23 cellular contexts compared by ENCODE assay signal in genomic region chr3:62755285-62755684, GRCh38.
DNase-seq lines count a peak whose midpoint lies in the region; ATAC-seq, FAIRE-seq and TF ChIP-seq lines count a peak whose summit lies in the region.
"Had no signal": no experiment of that assay in that cellular context is flagged by ENCODE, and none has a peak within 500 bp of the region (broad histone marks: within the 10 kb centered on the region; RNA-seq: fewer than 3 reads in every experiment).

No MANE protein-coding gene starts in this region.

- H3K36me3 Mint-ChIP-seq in MCF 10A (ENCODE audit: insufficient read depth, unreplicated experiment): no peaks in the 10 kb centered on the region
- H3K36me3 Mint-ChIP-seq: activated naive CD8-positive, alpha-beta T cell treated with anti-CD3 and anti-CD28 coated beads, Interleukin-2, amount 10 ng/mL, durations not matched to agents 7 days and 5 days had no signal

- no peak for TF ChIP-seq POLR2A in breast epithelium (IDR thresholded peaks at IDR 0.05)
- no peak for TF ChIP-seq POLR2A in transverse colon (IDR thresholded peaks at IDR 0.05)

- H2AFZ ChIP-seq in SU-DHL-6 (ENCODE audit: low read depth, low read length, severe bottlenecking): peak overlapping the region; percentile 68

- intact Hi-C loops in MCF 10A (cut with micrococcal nuclease): no loop called here
- intact Hi-C loops in breast epithelium (cut with DNase I; ENCODE audit: low total_unique reads): no loop called here
- intact Hi-C loops in transverse colon (cut with DNase I; ENCODE audit: low total_unique reads): no loop called here

- no peaks in the 10 kb centered on the region for H3K4me1 ChIP-seq in breast epithelium
- no peaks in the 10 kb centered on the region for H3K4me1 ChIP-seq in transverse colon

- H3K4me2 ChIP-seq in SU-DHL-6 (ENCODE audit: low read depth, low read length, poor library complexity, severe bottlenecking): peak overlapping the region; percentile 60

- 63 to 76% methylated on average over 2 to 8 of the region's 8 CpGs for WGBS in transverse colon (ENCODE audit: low coverage in 1 of 2), 2 donors

- no peaks in the 10 kb centered on the region for H3K9me2 ChIP-seq in SU-DHL-6 (replicated peaks; ENCODE audit: insufficient read depth, low read length)

- H3K9me3 ChIP-seq in breast epithelium (no peaks in the 10 kb centered on the region), SU-DHL-6 (ENCODE audit: insufficient read depth, low read length) (no peaks in the 10 kb centered on the region), transverse colon (no peaks in the 10 kb centered on the region)

- H3K27ac Mint-ChIP-seq in MCF 10A (ENCODE audit: low read depth, unreplicated experiment): no peak overlapping the region
- H3K27ac Mint-ChIP-seq: activated CD4-positive, alpha-beta T cell treated with anti-CD3 and anti-CD28 coated beads, Interleukin-2, amount 10 ng/mL, durations not matched to agents 7 days and 5 days; activated naive CD8-positive, alpha-beta T cell treated with anti-CD3 and anti-CD28 coated beads, Interleukin-2, amount 10 ng/mL, durations not matched to agents 7 days and 5 days; endodermal cell had no signal

- FAIRE-seq in urothelium cell line (lab: Jason Lieb, UNC): no peak
- FAIRE-seq: H1, islet of Langerhans had no signal

- in situ Hi-C loops in transverse colon (cut with MboI; ENCODE audit: low pct_ligation_motif_present in 1 of 4, low pct_unique_long_range_greater_than_20kb in 1 of 4, low sequenced_read_pairs in 3 of 4): no loop called here

- BruUV-seq in MCF 10A (replicated peaks; lab: Mats Ljungman, UMichigan): no TSS peak

- H3K36me3 ChIP-seq in breast epithelium (no peaks in the 10 kb centered on the region), SU-DHL-6 (ENCODE audit: low read length) (no peaks in the 10 kb centered on the region), transverse colon (no peaks in the 10 kb centered on the region)

- H3K79me2 ChIP-seq in SU-DHL-6 (ENCODE audit: insufficient read depth, low read length): no peaks in the 10 kb centered on the region

- H3K4me3 Mint-ChIP-seq in MCF 10A (ENCODE audit: unreplicated experiment): no peak overlapping the region
- H3K4me3 Mint-ChIP-seq: activated CD4-positive, alpha-beta T cell treated with anti-CD3 and anti-CD28 coated beads, Interleukin-2, amount 10 ng/mL, durations not matched to agents 7 days and 5 days; activated naive CD8-positive, alpha-beta T cell treated with anti-CD3 and anti-CD28 coated beads, Interleukin-2, amount 10 ng/mL, durations not matched to agents 7 days and 5 days; endodermal cell had no signal

- H4K20me1 ChIP-seq in SU-DHL-6 (ENCODE audit: low read depth, low read length): no peaks in the 10 kb centered on the region

- H3K9ac ChIP-seq in SU-DHL-6 (ENCODE audit: low read length): peak overlapping the region; percentile 47

- DNase-seq in MCF 10A (ENCODE audit: unreplicated experiment): peak; percentile 89
- DNase-seq in breast epithelium (ENCODE audit: low spot score in 2 of 2): no peak
- DNase-seq in NCI-H2081 treated with DMSO at 0.1 percent for 48 hours (lab: John Stamatoyannopoulos, UW): peak; percentile 9
- DNase-seq in HuH-7.5 (ENCODE audit: low spot score): no peak
- no peak for DNase-seq in urothelium cell line (ENCODE audit: low spot score)
- DNase-seq in transverse colon: no peak
- DNase-seq: ACHN; activated CD4-positive, alpha-beta T cell treated with anti-CD3 and anti-CD28 coated beads, Interleukin-2, amount 10 ng/mL, durations not matched to agents 7 days and 5 days; activated naive CD8-positive, alpha-beta T cell treated with anti-CD3 and anti-CD28 coated beads, Interleukin-2, amount 10 ng/mL, durations not matched to agents 7 days and 5 days; activated T-cell treated with anti-CD3 and anti-CD28 coated beads, Interleukin-2, amount 50 U/mL, for 48 hours; COR-L47; endodermal cell; midbrain; MM.1S; NCI-H524 treated with DMSO at 0.1 percent for 48 hours; RPMI8226; stimulated activated CD4-positive, alpha-beta T cell treated with anti-CD3 and anti-CD28 coated beads, Interleukin-4, amount 100 ng/mL, for 1 hour; T-helper 9 cell had no signal

- H3K27me3 ChIP-seq in breast epithelium (no peaks in the 10 kb centered on the region), SU-DHL-6 (ENCODE audit: low read length) (no peaks in the 10 kb centered on the region), transverse colon (no peaks in the 10 kb centered on the region)
- H3K27me3 ChIP-seq: cardiac muscle cell had no signal

- CTCF ChIA-PET in MCF 10A (lab: Yijun Ruan, JAX): interaction anchor here (0.6 kb wide), 1 partner anchor 67 kb away, joined by 4 read pairs; no protein-coding TSS in a partner anchor

- H3K4me1 Mint-ChIP-seq in MCF 10A (ENCODE audit: insufficient read depth, unreplicated experiment): peaks cover 9% of the 10 kb centered on the region
- H3K4me1 Mint-ChIP-seq: activated CD4-positive, alpha-beta T cell treated with anti-CD3 and anti-CD28 coated beads, Interleukin-2, amount 10 ng/mL, durations not matched to agents 7 days and 5 days; activated naive CD8-positive, alpha-beta T cell treated with anti-CD3 and anti-CD28 coated beads, Interleukin-2, amount 10 ng/mL, durations not matched to agents 7 days and 5 days; endodermal cell had no signal

- no peak for TF ChIP-seq EP300 in transverse colon (IDR thresholded peaks at IDR 0.05; ENCODE audit: low read depth)

- H3K27ac ChIP-seq in breast epithelium (no peak overlapping the region), SU-DHL-6 (ENCODE audit: low read depth, low read length) (peak overlapping the region; percentile 85), transverse colon (no peak overlapping the region)
- H3K27ac ChIP-seq: cardiac muscle cell had no signal

- POLR2A ChIA-PET in MCF 10A (lab: Yijun Ruan, JAX): no interaction called here

- ATAC-seq in GM21737 (IDR thresholded peaks at IDR 0.05; ENCODE audit: unreplicated experiment): no peak

- peaks cover 8% of the 10 kb centered on the region for H3F3A ChIP-seq in SU-DHL-6 (ENCODE audit: insufficient read depth)

- no peaks in the 10 kb centered on the region for H3K9me3 Mint-ChIP-seq in MCF 10A (ENCODE audit: unreplicated experiment)
- H3K9me3 Mint-ChIP-seq: endodermal cell had no signal

- no peaks in the 10 kb centered on the region for H3K27me3 Mint-ChIP-seq in MCF 10A (ENCODE audit: insufficient read depth, unreplicated experiment)
- H3K27me3 Mint-ChIP-seq: activated CD4-positive, alpha-beta T cell treated with anti-CD3 and anti-CD28 coated beads, Interleukin-2, amount 10 ng/mL, durations not matched to agents 7 days and 5 days; activated naive CD8-positive, alpha-beta T cell treated with anti-CD3 and anti-CD28 coated beads, Interleukin-2, amount 10 ng/mL, durations not matched to agents 7 days and 5 days had no signal

- H3K4me3 ChIP-seq in breast epithelium (no peak overlapping the region), SU-DHL-6 (ENCODE audit: insufficient read depth, low read length, poor library complexity, severe bottlenecking) (no peak overlapping the region), transverse colon (no peak overlapping the region)
- H3K4me3 ChIP-seq: cardiac muscle cell had no signal

- no peak for TF ChIP-seq CTCF in MCF 10A (IDR thresholded peaks at IDR 0.05; ENCODE audit: unreplicated experiment)
- TF ChIP-seq CTCF in breast epithelium (IDR thresholded peaks at IDR 0.05): no peak
- TF ChIP-seq CTCF in SU-DHL-6 (IDR thresholded peaks at IDR 0.05; ENCODE audit: insufficient read depth, low read length, poor library complexity, severe bottlenecking): no peak
- no peak for TF ChIP-seq CTCF in transverse colon (IDR thresholded peaks at IDR 0.05)

Comparison
In these comparisons a context has a peak if more than half of its experiments do, and no peak if none do; other contexts are left out.
1. DNase-seq: peak in MCF 10A (single experiment) and NCI-H2081 treated with DMSO at 0.1 percent for 48 hours (single experiment); none in breast epithelium (0 of 2), HuH-7.5 (single experiment), urothelium cell line (single experiment) and transverse colon (single experiment).